ENCODE assay signal across 18 cellular contexts in the genomic region with DNA sequence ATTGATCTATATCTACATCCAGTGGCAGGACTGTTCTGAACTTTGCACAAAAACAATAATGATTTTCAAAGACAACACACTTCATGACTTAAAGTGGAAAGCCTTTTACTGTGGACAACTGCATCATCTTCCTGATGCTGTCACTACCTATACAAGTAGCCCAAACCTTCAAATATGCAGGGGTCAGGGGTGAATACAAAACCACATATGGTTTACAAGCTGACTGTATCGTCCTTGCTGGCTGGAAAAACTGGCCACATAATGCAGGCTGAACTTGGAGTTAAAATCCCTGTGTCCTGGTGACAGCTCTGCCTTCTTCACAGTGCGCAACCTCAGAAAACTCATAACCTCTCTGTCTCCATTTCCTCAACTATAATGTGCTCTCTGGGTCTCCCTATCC.
DNase-seq lines count a peak whose midpoint lies in the region; FAIRE-seq and TF ChIP-seq lines count a peak whose summit lies in the region.
"Had no signal": no experiment of that assay in that cellular context is flagged by ENCODE, and none has a peak within 500 bp of the region (broad histone marks: within the 10 kb centered on the region; RNA-seq: fewer than 3 reads in every experiment).

No MANE protein-coding gene starts in this region.

- H3T11ph ChIP-seq in H9 (ENCODE audit: low read length) = no peak overlapping the region

- no peak overlapping the region for H3K4me3 Mint-ChIP-seq in H9
- H3K4me3 Mint-ChIP-seq: CD14-positive monocyte; CD4-positive, alpha-beta memory T cell had no signal

- H2BK12ac ChIP-seq in H9 (ENCODE audit: insufficient read length, low read depth, low read length) = no peak overlapping the region

- no peaks in the 10 kb centered on the region for H3K27me3 ChIP-seq in H9 (ENCODE audit: insufficient read depth, low read length)
- H3K27me3 ChIP-seq: BLaER1 had no signal

- no peak overlapping the region for H2BK20ac ChIP-seq in H9 (ENCODE audit: low read depth, low read length, poor library complexity, severe bottlenecking)

- H2BK5ac ChIP-seq in H9 (ENCODE audit: insufficient read length, low read length) = peak overlapping the region; percentile 60

- H3K9ac ChIP-seq in H9 (ENCODE audit: extremely low read depth, insufficient read length, low read length) = no peak overlapping the region
- H3K9ac ChIP-seq: BLaER1, GM23248 had no signal

- no peaks in the 10 kb centered on the region for H3K4me1 ChIP-seq in H9 (ENCODE audit: insufficient read depth, low read length)

- H3K4ac ChIP-seq in H9 (ENCODE audit: low read depth, low read length) = no peak overlapping the region

- no peak overlapping the region for H3K4me3 ChIP-seq in choroid plexus epithelial cell (ENCODE audit: low read depth, low read length)
- H3K4me3 ChIP-seq: BLaER1, GM23248 had no signal

- peaks cover 0 to 7% of the 10 kb centered on the region in 2 experiments; a peak in 2 of 4 replicates for H3K4me1 Mint-ChIP-seq in H9
- H3K4me1 Mint-ChIP-seq: CD14-positive monocyte had no signal

- no peak overlapping the region for H3K27ac ChIP-seq in H9 (ENCODE audit: insufficient read length, low read depth, low read length)
- H3K27ac ChIP-seq: BLaER1, GM23248 had no signal

- H4K5ac ChIP-seq in H9 (ENCODE audit: insufficient read length, low read depth, low read length) = no peak overlapping the region

- no CpG with 5 or more reads among the region's 2 CpGs for WGBS in H9 (ENCODE audit: extremely low coverage, insufficient read length, low lambda C conversion rate)

- H3K23ac ChIP-seq in H9 (ENCODE audit: insufficient read length, low read depth, low read length) = no peak overlapping the region

- TF ChIP-seq CTCF in H9 (conservative IDR thresholded peaks at IDR 0.05) (no peak), choroid plexus epithelial cell (conservative IDR thresholded peaks at IDR 0.05; ENCODE audit: low read depth, low read length) (no peak)

- no peak overlapping the region for H2BK120ac ChIP-seq in H9 (ENCODE audit: low read depth, low read length, poor library complexity, severe bottlenecking)

- no peaks in the 10 kb centered on the region for H3K9me3 ChIP-seq in H9 (ENCODE audit: control insufficient read depth, low read depth, low read length)
- H3K9me3 ChIP-seq: BLaER1 had no signal

- no peaks in the 10 kb centered on the region for H3K36me3 Mint-ChIP-seq in H9 (ENCODE audit: insufficient read depth in 1 of 3, low read depth in 3 of 3)

- H3K79me2 ChIP-seq in H9 (ENCODE audit: insufficient read depth, low read length) = 0 out of 2 replicates have a peak, but pooled peaks cover 3% of the 10 kb centered on the region

- no peak overlapping the region for H4K91ac ChIP-seq in H9 (ENCODE audit: insufficient read length, low read depth, low read length)

- no peak overlapping the region for H3K56ac ChIP-seq in H9 (ENCODE audit: insufficient read length, low read depth, low read length)

- no peaks in the 10 kb centered on the region for H4K20me1 ChIP-seq in H9 (ENCODE audit: control insufficient read depth, insufficient read depth, insufficient read length)
- H4K20me1 ChIP-seq: BLaER1 had no signal

- H3K18ac ChIP-seq in H9 (ENCODE audit: insufficient read length, low read depth, low read length) = no peak overlapping the region

- no peaks in the 10 kb centered on the region for H3K79me1 ChIP-seq in H9 (ENCODE audit: insufficient read depth, low read depth, low read length, poor library complexity, severe bottlenecking)

- no peak overlapping the region for H4K8ac ChIP-seq in H9 (replicated peaks; ENCODE audit: insufficient read length, low read depth, low read length)

- no peak for FAIRE-seq in RCC 7860 (lab: Jason Lieb, UNC)
- FAIRE-seq: G401.6, GM12891 had no signal

- DNase-seq in EH (ENCODE audit: low read depth) (peak; percentile 12), H9 (no peak), M059J (ENCODE audit: low read depth) (peak; percentile 47), choroid plexus epithelial cell (ENCODE audit: low read depth) (peak; percentile 63), RCC 7860 (ENCODE audit: low spot score) (no peak), posterior vena cava (ENCODE audit: low spot score) (no peak), SW480 (ENCODE audit: low spot score) (no peak)
- no peak for DNase-seq in stimulated activated CD4-positive, alpha-beta T cell treated with anti-CD3 and anti-CD28 coated beads, Interleukin-2, amount 100 ng/mL, for 48 hours
- DNase-seq: 8988T; CD4-positive, alpha-beta memory T cell; DMS153; DMS79; GM23248; HCEC 1CT had no signal

- no peaks in the 10 kb centered on the region for H3K9me3 Mint-ChIP-seq in H9
- H3K9me3 Mint-ChIP-seq: CD14-positive monocyte; CD4-positive, alpha-beta memory T cell had no signal

- no peak overlapping the region for H3K4me2 ChIP-seq in H9 (ENCODE audit: insufficient read depth, insufficient read length, low read length)
- H3K4me2 ChIP-seq: BLaER1 had no signal

- no peaks in the 10 kb centered on the region for H3K27me3 Mint-ChIP-seq in H9 (ENCODE audit: low read depth)
- H3K27me3 Mint-ChIP-seq: CD4-positive, alpha-beta memory T cell had no signal

- H2AK5ac ChIP-seq in H9 (ENCODE audit: insufficient read length, low read length) = no peak overlapping the region

- H2AFZ ChIP-seq in H9 (ENCODE audit: low read length) = no peak overlapping the region
- H2AFZ ChIP-seq: GM23248 had no signal

- no peaks in the 10 kb centered on the region for H3K23me2 ChIP-seq in H9 (ENCODE audit: insufficient read length, low read depth, low read length, poor library complexity, severe bottlenecking)

- intact Hi-C loops in posterior vena cava (cut with DNase I) = no loop called here

- no peak overlapping the region for H2BK15ac ChIP-seq in H9 (ENCODE audit: low read depth, low read length)

- no peak overlapping the region for H3K14ac ChIP-seq in H9 (ENCODE audit: insufficient read depth, low read length)

- no peak overlapping the region for H3K27ac Mint-ChIP-seq in H9
- H3K27ac Mint-ChIP-seq: CD14-positive monocyte; CD4-positive, alpha-beta memory T cell had no signal

Comparison
In these comparisons a context has a peak if more than half of its experiments do, and no peak if none do; other contexts are left out.
1. DNase-seq: peak in EH (single experiment), M059J (single experiment) and choroid plexus epithelial cell (single experiment); none in H9 (single experiment), RCC 7860 (single experiment), posterior vena cava (single experiment), SW480 (single experiment) and stimulated activated CD4-positive, alpha-beta T cell treated with anti-CD3 and anti-CD28 coated beads, Interleukin-2, amount 100 ng/mL, for 48 hours (0 of 2).